In the genomic region with DNA sequence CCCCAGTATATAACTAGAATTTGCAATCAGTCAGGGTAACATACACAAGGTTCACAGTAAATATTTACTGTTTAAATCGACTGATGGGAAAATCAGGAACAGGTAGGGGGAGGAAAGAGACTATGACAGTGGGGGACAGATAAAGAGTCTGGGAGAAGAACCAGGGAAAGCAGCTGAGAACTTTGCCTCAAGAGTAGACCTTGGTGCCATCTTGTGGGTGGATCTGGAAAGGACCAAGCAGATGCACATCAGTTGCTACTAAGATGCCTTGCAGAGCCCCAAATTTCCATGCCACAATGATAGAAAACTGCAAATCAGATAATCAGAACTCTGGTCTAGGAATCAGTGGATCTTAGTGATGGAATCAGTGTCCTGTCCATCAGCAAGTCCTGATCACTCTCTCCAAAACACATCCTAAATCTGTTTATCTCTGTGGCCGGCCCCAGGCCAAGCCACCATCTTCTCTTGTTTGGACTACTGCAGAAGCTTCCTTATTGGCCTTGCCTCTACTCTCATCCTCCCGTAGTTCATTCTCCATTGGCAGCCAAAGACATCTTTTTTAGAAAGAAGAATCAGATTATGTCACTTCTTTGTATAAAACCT, we compare ENCODE assay signal across 1 cellular context.
TF ChIP-seq lines count a peak whose summit lies in the region.

No MANE protein-coding gene starts in this region.

TF ChIP-seq in K562, 482 proteins besides CTCF, POLR2A, EP300 and RAD21 (continued from another document):
- no peak for TF ChIP-seq CCNT2 (IDR thresholded peaks at IDR 0.05; ENCODE audit: borderline replicate concordance, extremely low read depth, insufficient read length, low read depth, low read length)
- TF ChIP-seq ZNF121 (CRISPR knock-in tag; conservative IDR thresholded peaks at IDR 0.05) = no peak
- TF ChIP-seq, protein P1, sequence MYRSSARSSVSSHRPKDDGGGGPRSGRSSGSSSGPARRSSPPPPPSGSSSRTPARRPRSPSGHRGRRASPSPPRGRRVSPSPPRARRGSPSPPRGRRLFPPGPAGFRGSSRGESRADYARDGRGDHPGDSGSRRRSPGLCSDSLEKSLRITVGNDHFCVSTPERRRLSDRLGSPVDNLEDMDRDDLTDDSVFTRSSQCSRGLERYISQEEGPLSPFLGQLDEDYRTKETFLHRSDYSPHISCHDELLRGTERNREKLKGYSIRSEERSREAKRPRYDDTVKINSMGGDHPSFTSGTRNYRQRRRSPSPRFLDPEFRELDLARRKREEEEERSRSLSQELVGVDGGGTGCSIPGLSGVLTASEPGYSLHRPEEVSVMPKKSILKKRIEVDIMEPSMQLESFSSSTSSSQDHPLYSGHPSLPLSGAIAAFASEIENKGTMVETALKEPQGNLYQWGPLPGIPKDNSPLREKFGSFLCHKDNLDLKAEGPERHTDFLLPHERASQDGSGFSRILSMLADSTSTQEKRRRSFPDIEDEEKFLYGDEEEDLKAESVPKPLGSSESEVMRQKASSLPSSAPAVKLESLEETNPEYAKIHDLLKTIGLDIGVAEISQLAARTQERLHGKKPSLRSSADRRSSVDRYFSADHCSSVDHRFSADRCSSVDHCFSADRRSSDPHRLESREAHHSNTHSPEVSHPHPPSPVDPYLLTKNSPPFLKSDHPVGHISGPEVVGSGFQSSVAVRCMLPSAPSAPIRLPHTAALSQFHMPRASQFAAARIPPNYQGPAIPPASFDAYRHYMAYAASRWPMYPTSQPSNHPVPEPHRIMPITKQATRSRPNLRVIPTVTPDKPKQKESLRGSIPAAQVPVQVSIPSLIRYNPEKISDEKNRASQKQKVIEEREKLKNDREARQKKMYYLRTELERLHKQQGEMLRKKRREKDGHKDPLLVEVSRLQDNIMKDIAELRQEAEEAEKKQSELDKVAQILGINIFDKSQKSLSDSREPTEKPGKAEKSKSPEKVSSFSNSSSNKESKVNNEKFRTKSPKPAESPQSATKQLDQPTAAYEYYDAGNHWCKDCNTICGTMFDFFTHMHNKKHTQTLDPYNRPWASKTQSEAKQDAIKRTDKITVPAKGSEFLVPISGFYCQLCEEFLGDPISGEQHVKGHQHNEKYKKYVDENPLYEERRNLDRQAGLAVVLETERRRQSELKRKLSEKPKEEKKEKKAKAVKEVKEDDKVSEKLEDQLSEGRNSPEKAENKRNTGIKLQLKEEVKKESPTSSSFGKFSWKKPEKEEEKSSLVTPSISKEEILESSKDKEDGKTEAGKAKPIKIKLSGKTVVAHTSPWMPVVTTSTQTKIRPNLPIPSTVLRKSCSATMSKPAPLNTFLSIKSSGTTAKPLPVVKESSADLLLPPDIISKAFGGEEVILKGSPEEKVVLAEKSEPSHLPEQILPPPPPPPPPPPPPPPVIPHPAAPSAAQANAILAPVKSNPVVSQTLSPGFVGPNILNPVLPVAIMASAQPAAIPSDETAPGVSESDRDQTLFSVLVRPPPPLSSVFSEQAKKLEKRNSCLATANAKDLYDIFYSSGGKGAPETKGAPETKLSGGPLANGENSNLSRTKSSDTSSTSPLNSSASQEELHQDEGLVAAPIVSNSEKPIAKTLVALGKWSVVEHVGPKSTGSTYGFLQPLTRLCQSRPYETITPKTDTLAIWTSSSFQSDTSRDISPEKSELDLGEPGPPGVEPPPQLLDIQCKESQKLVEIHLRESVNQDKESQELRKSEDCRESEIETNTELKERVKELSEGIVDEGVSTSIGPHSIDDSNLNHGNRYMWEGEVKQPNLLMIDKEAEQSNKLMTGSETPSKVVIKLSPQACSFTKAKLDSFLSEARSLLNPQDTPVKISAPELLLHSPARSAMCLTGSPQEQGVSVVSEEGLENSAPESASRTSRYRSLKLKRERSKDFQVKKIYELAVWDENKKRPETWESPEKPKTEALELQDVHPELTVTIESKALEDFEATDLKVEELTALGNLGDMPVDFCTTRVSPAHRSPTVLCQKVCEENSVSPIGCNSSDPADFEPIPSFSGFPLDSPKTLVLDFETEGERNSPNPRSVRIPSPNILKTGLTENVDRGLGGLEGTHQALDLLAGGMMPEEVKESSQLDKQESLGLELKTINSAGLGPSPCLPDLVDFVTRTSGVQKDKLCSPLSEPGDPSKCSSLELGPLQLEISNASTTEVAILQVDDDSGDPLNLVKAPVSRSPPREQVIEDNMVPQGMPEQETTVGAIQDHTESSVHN (IDR thresholded peaks at IDR 0.05; ENCODE audit: borderline replicate concordance in 1 of 2, low read depth in 1 of 2) = no peak
TF ChIP-seq in K562: peak in this region for 19.
